In the genomic region with DNA sequence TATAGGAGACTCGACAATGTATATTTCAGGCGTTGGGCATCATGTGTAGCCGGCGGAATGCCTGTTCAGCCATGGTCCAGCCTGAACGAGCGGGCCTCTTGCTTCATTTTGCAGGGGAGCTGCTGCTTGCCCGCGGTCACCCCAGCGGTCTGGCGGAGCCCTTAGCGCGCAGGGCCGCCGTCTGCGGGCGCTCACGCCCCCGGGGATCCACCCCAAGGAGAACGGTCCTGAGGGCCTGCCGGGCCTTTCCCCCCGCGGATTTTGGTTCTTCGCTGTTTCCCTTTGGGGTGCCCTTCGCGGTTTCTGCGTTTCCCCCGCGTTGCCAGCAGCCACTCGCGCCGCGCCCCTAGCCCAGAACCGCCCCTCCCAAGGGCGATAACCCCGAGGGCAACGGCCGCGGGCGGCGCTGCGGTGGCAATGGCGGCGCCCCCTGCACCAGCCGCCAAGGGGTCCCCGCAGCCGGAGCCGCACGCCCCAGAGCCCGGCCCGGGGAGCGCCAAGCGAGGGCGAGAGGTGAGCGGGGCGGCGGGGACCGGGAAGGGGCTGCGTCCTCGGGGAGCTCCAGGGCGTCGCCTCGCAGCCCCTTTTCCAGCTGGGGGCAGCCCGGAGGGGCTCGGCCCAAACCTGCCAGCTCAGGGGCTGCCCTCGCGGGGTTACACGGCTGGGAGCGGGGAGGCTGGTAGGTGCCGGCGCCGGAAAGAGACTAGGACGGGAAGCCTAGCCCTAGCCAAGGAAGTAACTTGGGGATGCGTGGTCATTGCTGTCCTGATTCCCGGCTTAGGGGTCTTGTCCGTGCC, we compare ENCODE assay signal across 8 cellular contexts. TPM values are rescaled to one million over a fixed set of nuclear protein-coding genes. Genes with fewer than 3 reads are reported as not detected.
DNase-seq lines count a peak whose midpoint lies in the region; TF ChIP-seq lines count a peak whose summit lies in the region.

A gene with protein sequence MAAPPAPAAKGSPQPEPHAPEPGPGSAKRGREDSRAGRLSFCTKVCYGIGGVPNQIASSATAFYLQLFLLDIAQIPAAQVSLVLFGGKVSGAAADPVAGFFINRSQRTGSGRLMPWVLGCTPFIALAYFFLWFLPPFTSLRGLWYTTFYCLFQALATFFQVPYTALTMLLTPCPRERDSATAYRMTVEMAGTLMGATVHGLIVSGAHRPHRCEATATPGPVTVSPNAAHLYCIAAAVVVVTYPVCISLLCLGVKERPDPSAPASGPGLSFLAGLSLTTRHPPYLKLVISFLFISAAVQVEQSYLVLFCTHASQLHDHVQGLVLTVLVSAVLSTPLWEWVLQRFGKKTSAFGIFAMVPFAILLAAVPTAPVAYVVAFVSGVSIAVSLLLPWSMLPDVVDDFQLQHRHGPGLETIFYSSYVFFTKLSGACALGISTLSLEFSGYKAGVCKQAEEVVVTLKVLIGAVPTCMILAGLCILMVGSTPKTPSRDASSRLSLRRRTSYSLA (plus strand): TSS at position 406 of the 797 bp plus-strand sequence. CDS start 12 bp downstream, at position 418.

- H3K4me2 ChIP-seq in GM23248 (ENCODE audit: unreplicated experiment): peak within 1 kb of the TSS; percentile 73

- H3K9me3 ChIP-seq in GM23248 (ENCODE audit: low read depth) (no peaks in the 10 kb centered on the region), iPS-20b (ENCODE audit: insufficient read depth, low read depth, low read length) (no peaks in the 10 kb centered on the region)

- H4K20me1 ChIP-seq in GM23248 (ENCODE audit: insufficient read depth): no peaks in the 10 kb centered on the region

- TF ChIP-seq CTCF in astrocyte of the spinal cord (IDR thresholded peaks at IDR 0.05; ENCODE audit: low read depth, low read length) (no peak), RWPE1 (conservative IDR thresholded peaks at IDR 0.05; ENCODE audit: low read depth) (no peak)

- H3K27me3 ChIP-seq in GM23248 (replicated peaks; ENCODE audit: insufficient read depth) (no peaks in the 10 kb centered on the region; the same call in 1 of the 2 replicates), iPS-20b (ENCODE audit: insufficient read depth, low read length) (peaks cover 30% of the 10 kb centered on the region)

- H3K4me3 ChIP-seq in GM23248: peak within 1 kb of the TSS; percentile 68
- peak within 1 kb of the TSS; percentile 37 for H3K4me3 ChIP-seq in astrocyte of the spinal cord (ENCODE audit: low read depth, low read length)
- H3K4me3 ChIP-seq in iPS-20b (ENCODE audit: low read length): peak within 1 kb of the TSS; percentile 67
- peak within 1 kb of the TSS; percentile 18 to 41 (median 24) for H3K4me3 ChIP-seq in skin epidermis

- H3K9ac ChIP-seq in GM23248: peak within 1 kb of the TSS; percentile 43; the same call in 1 of the 2 replicates
- peak within 1 kb of the TSS; percentile 73; the same call in 1 of the 2 replicates for H3K9ac ChIP-seq in iPS-20b (ENCODE audit: low read depth, low read length)

- CTCF ChIA-PET in RWPE1 (lab: Yijun Ruan, JAX): interaction anchor here (0.7 to 1.4 kb wide), 2 partner anchors 75 to 83 kb away, joined by 3 read pairs; a partner anchor contains a TSS

- DNase-seq in GM23248 (peak; percentile 49), astrocyte of the spinal cord (ENCODE audit: low read depth, low spot score) (no peak), NCI-H82 (lab: John Stamatoyannopoulos, UW) (no peak), RWPE1 (ENCODE audit: low spot score) (no peak), NCI-H2171 treated with DMSO at 0.1 percent for 48 hours (lab: John Stamatoyannopoulos, UW) (no peak)
- no peak for DNase-seq in activated T-cell treated with anti-CD3 and anti-CD28 coated beads, Interleukin-2, amount 50 U/mL, for 1 hour

- H3F3A ChIP-seq in GM23248 (ENCODE audit: insufficient read depth): no peaks in the 10 kb centered on the region

- H3K9me2 ChIP-seq in GM23248 (ENCODE audit: insufficient read depth): no peaks in the 10 kb centered on the region

- no peaks in the 10 kb centered on the region for H3K79me2 ChIP-seq in GM23248 (ENCODE audit: insufficient read depth)

- POLR2A ChIA-PET in RWPE1 (lab: Yijun Ruan, JAX; ENCODE audit: low non-redundant PET): no interaction called here

- in situ Hi-C loops in GM23248 (cut with MboI) (no loop called here), astrocyte of the spinal cord (cut with HindIII; ENCODE audit: low sequenced_read_pairs) (no loop called here)

- H3K36me3 ChIP-seq in GM23248 (ENCODE audit: low read depth) (no peaks in the 10 kb centered on the region), iPS-20b (ENCODE audit: insufficient read depth, low read depth, low read length) (no peaks in the 10 kb centered on the region)

- WGBS in GM23248 (ENCODE audit: low coverage in 1 of 2, low lambda C conversion rate in 2 of 2, missing lambda C conversion rate in 2 of 2), 2 experiments: 5 to 6% methylated on average over 58 to 66 of the region's 75 CpGs

- H3K4me1 ChIP-seq in GM23248 (ENCODE audit: insufficient read depth): peaks cover 1% of the 10 kb centered on the region; the same call in 1 of the 2 replicates
- no peaks in the 10 kb centered on the region for H3K4me1 ChIP-seq in iPS-20b (ENCODE audit: insufficient read depth, low read length)

- H2AFZ ChIP-seq in GM23248: peak within 1 kb of the TSS; percentile 64

- H3K27ac ChIP-seq in GM23248: no peak within 1 kb of the TSS
- no peak within 1 kb of the TSS for H3K27ac ChIP-seq in iPS-20b (ENCODE audit: low read length)
- H3K27ac ChIP-seq in skin epidermis: peak within 1 kb of the TSS in 3 of 21 experiments; percentile 27 to 72 (median 30)
- H3K27ac ChIP-seq in RWPE1: no peak within 1 kb of the TSS

RNA-seq across cellular contexts. Expression of the gene that starts here (rescaled TPM):
- under 0.01 TPM in 2 replicates for total RNA-seq in GM23248 (2014; rRNA removed; shearing (Covaris generic))
- 0.58 TPM in 1 of 2 replicates, not detected in the other for polyA plus RNA-seq in GM23248 (2016; fragmentation: Nextera tagmentation; extraction: Ambion mirVana)

Comparison
In these comparisons a context has a peak if more than half of its experiments do, and no peak if none do; other contexts are left out.
1. Peak in DNase-seq, H3K4me3 ChIP-seq, H3K9ac ChIP-seq and H3K4me2 ChIP-seq in GM23248; RNA of the gene not detected or under 1 TPM.